Comparison of ENCODE assay signal across 11 cellular contexts in the genomic region with DNA sequence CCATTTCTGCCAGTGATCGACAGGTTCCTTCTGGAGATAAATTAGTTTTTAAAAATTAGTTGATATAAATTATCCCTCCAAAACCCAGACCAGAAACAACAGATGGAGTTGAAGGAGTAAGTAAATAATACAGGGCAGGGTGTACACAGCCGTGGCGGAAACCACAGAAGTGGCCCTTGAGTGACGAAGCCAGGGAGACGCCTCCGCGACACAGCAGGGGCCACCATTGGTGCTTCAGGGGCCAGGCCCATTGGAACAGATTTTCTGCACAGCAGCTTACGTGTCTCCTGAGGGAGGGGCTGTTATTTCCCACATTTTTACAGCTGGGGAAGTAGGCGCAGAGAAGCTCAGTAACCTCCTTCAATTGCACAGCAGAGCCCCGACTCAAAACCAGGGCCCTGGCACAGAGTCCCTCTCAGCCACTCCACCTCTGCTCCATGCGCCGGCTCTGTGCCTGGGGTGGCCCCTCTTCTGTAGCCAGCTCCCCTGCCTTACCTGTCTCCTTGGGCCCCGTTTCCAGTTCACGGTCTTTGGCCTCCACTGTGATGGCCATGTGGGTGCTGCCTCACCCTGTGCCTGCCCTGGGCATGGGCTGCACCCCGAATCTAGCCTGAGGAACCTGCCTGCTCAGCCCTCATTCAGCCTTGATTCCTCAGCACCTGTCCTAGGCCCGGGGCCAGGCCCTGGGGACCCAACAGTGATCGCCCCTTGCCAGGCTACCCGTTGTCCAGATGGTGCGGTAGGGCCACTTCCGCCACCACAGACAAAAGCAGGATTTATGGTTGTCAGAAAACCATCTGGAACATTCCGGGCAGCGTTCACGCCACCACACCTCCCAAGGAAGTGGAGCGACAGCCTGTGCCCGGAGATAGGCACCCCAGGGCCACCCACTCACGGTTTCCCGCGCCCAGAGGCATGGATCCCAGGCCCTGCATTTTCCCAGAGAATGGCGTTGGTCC.
A peak's percentile ranks its signal among the peaks of the same experiment; 100 is the strongest.
DNase-seq lines count a peak whose midpoint lies in the region; ATAC-seq lines count a peak whose summit lies in the region.
"Had no signal": no experiment of that assay in that cellular context is flagged by ENCODE, and none has a peak within 500 bp of the region (broad histone marks: within the 10 kb centered on the region; RNA-seq: fewer than 3 reads in every experiment).

No MANE protein-coding gene starts in this region.

- ATAC-seq in left colon (peak; percentile 24), GM18511 (IDR thresholded peaks at IDR 0.05; ENCODE audit: unreplicated experiment) (no peak), GM18873 (IDR thresholded peaks at IDR 0.05; ENCODE audit: low FRiP score, unreplicated experiment) (no peak)
- ATAC-seq in activated naive CD8-positive, alpha-beta T cell treated with anti-CD3 and anti-CD28 coated beads, Interleukin-2, amount 50 U/mL, for 24 hours: no peak
- ATAC-seq: activated CD4-positive, alpha-beta T cell treated with anti-CD3 and anti-CD28 coated beads for 36 hours had no signal

- no peaks in the 10 kb centered on the region for H3K9me3 Mint-ChIP-seq in activated naive CD8-positive, alpha-beta T cell treated with anti-CD3 and anti-CD28 coated beads, Interleukin-2, amount 50 U/mL, for 24 hours

- H3K36me3 Mint-ChIP-seq in activated naive CD8-positive, alpha-beta T cell treated with anti-CD3 and anti-CD28 coated beads, Interleukin-2, amount 50 U/mL, for 24 hours (ENCODE audit: low read depth): no peaks in the 10 kb centered on the region

- intact Hi-C loops in left colon (cut with DNase I, micrococcal nuclease): no loop called here

- peaks cover 1% of the 10 kb centered on the region for H3K4me1 Mint-ChIP-seq in activated naive CD8-positive, alpha-beta T cell treated with anti-CD3 and anti-CD28 coated beads, Interleukin-2, amount 50 U/mL, for 24 hours
- H3K4me1 Mint-ChIP-seq: activated CD4-positive, alpha-beta T cell treated with anti-CD3 and anti-CD28 coated beads for 36 hours had no signal

- no peak overlapping the region for H3K27ac Mint-ChIP-seq in activated naive CD8-positive, alpha-beta T cell treated with anti-CD3 and anti-CD28 coated beads, Interleukin-2, amount 50 U/mL, for 24 hours
- H3K27ac Mint-ChIP-seq: activated CD4-positive, alpha-beta T cell treated with anti-CD3 and anti-CD28 coated beads for 36 hours had no signal

- H3K4me3 Mint-ChIP-seq in activated naive CD8-positive, alpha-beta T cell treated with anti-CD3 and anti-CD28 coated beads, Interleukin-2, amount 50 U/mL, for 24 hours: no peak overlapping the region
- H3K4me3 Mint-ChIP-seq: activated CD4-positive, alpha-beta T cell treated with anti-CD3 and anti-CD28 coated beads for 36 hours had no signal

- H3K27me3 Mint-ChIP-seq in activated naive CD8-positive, alpha-beta T cell treated with anti-CD3 and anti-CD28 coated beads, Interleukin-2, amount 50 U/mL, for 24 hours: no peaks in the 10 kb centered on the region
- H3K27me3 Mint-ChIP-seq: activated CD4-positive, alpha-beta T cell treated with anti-CD3 and anti-CD28 coated beads for 36 hours had no signal

- DNase-seq in DMS79 (lab: John Stamatoyannopoulos, UW) (peak; percentile 87), NCI-H1436 treated with DMSO at 0.1 percent for 48 hours (lab: John Stamatoyannopoulos, UW) (peak; percentile 83), NCI-H69 (lab: John Stamatoyannopoulos, UW) (peak; percentile 82), left colon (no peak), 8988T (no peak)
- DNase-seq in activated naive CD8-positive, alpha-beta T cell treated with anti-CD3 and anti-CD28 coated beads, Interleukin-2, amount 50 U/mL, for 24 hours: no peak
- DNase-seq: activated CD4-positive, alpha-beta T cell treated with anti-CD3 and anti-CD28 coated beads for 36 hours; activated T-cell treated with anti-CD3 and anti-CD28 coated beads, Interleukin-2, amount 50 U/mL, for 1 hour; dermis blood vessel endothelial cell had no signal

Comparison
In these comparisons a context has a peak if more than half of its experiments do, and no peak if none do; other contexts are left out.
1. DNase-seq: peak in DMS79 (single experiment), NCI-H1436 treated with DMSO at 0.1 percent for 48 hours (single experiment) and NCI-H69 (single experiment); none in left colon (0 of 2), 8988T (single experiment) and activated naive CD8-positive, alpha-beta T cell treated with anti-CD3 and anti-CD28 coated beads, Interleukin-2, amount 50 U/mL, for 24 hours (single experiment).